16 cellular contexts compared by ENCODE assay signal in genomic region chr9:124340219-124341069, GRCh38.
"Had no signal": no experiment of that assay in that cellular context is flagged by ENCODE, and none has a peak within 500 bp of the region (broad histone marks: within the 10 kb centered on the region; RNA-seq: fewer than 3 reads in every experiment).

No MANE protein-coding gene starts in this region.

- H3K4me3 Mint-ChIP-seq: activated naive CD4-positive, alpha-beta T cell treated with anti-CD3 and anti-CD28 coated beads for 36 hours; memory B cell; neural crest cell had no signal

- H3K27ac ChIP-seq: ascending aorta, gastrocnemius medialis, heart right ventricle, pancreas, transverse colon, vagina had no signal

- H3K27me3 ChIP-seq: ascending aorta, dorsolateral prefrontal cortex, gastrocnemius medialis, heart right ventricle, pancreas, transverse colon, vagina had no signal

- H3K27me3 Mint-ChIP-seq: memory B cell had no signal

- H3K4me3 ChIP-seq: ascending aorta, dorsolateral prefrontal cortex, gastrocnemius medialis, heart right ventricle, pancreas, transverse colon, vagina had no signal

- DNase-seq: activated CD4-positive, CD25-positive, alpha-beta regulatory T cell treated with anti-CD3 and anti-CD28 coated beads, Interleukin-2, amount 50 U/mL, for 72 hours; activated naive CD4-positive, alpha-beta T cell treated with anti-CD3 and anti-CD28 coated beads for 36 hours; activated T-cell treated with anti-CD3 and anti-CD28 coated beads for 4 hours; dorsolateral prefrontal cortex; erythroblast; gastrocnemius medialis; heart right ventricle; pancreas; stimulated activated naive CD4-positive, alpha-beta T cell; T-helper 1 cell; transverse colon had no signal

- H3K9me3 Mint-ChIP-seq: memory B cell had no signal

- ATAC-seq: gastrocnemius medialis, left lobe of liver, pancreas had no signal

- H3K9me3 ChIP-seq: ascending aorta, gastrocnemius medialis, pancreas, transverse colon had no signal

- H3K27ac Mint-ChIP-seq: activated naive CD4-positive, alpha-beta T cell treated with anti-CD3 and anti-CD28 coated beads for 36 hours; memory B cell had no signal

- H3K4me1 Mint-ChIP-seq: memory B cell had no signal

- H3K4me1 ChIP-seq: pancreas had no signal

- H3K36me3 ChIP-seq: gastrocnemius medialis had no signal
